ENCODE assay signal across 1 cellular context in genomic region chr3:72322264-72322976, GRCh38.
TF ChIP-seq lines count a peak whose summit lies in the region.

No MANE protein-coding gene starts in this region.

TF ChIP-seq in K562, 482 proteins besides CTCF, POLR2A, EP300 and RAD21 (continued from another document and continues in another):
- TF ChIP-seq NELFE (IDR thresholded peaks at IDR 0.05; ENCODE audit: insufficient read depth, insufficient read length) (no peak), ZNF764 (CRISPR knock-in tag; IDR thresholded peaks at IDR 0.05; ENCODE audit: low read depth) (no peak), NFRKB (IDR thresholded peaks at IDR 0.05; ENCODE audit: low read depth) (peak; percentile 91), ZNF511 (CRISPR knock-in tag; IDR thresholded peaks at IDR 0.05) (peak; percentile 53; the same call in 1 of the 2 replicates), ZNF224 (CRISPR knock-in tag; IDR thresholded peaks at IDR 0.05) (no peak), ESRRA (IDR thresholded peaks at IDR 0.05; ENCODE audit: borderline replicate concordance, low read depth) (peak; percentile 71; the same call in 1 of the 2 replicates), IRF2 (CRISPR knock-in tag; IDR thresholded peaks at IDR 0.05) (no peak), ZNF655 (CRISPR knock-in tag; IDR thresholded peaks at IDR 0.05) (no peak), HES1 (IDR thresholded peaks at IDR 0.05; ENCODE audit: low read depth) (no peak), SRF (CRISPR knock-in tag; IDR thresholded peaks at IDR 0.05) (no peak), GTF2E2 (tag; IDR thresholded peaks at IDR 0.05) (no peak), RBM15 (IDR thresholded peaks at IDR 0.05; ENCODE audit: insufficient read depth, low read length) (no peak), ZNF280A (IDR thresholded peaks at IDR 0.05; ENCODE audit: low read depth, partially characterized antibody) (no peak), KDM1A (IDR thresholded peaks at IDR 0.05) (no peak), SRSF9 (IDR thresholded peaks at IDR 0.05; ENCODE audit: borderline replicate concordance, low read depth, low read length) (no peak), ZFPM2 (CRISPR knock-in tag; IDR thresholded peaks at IDR 0.05) (no peak), U2AF2 (optimal IDR thresholded peaks at IDR 0.05; ENCODE audit: low read depth, low read length) (no peak), ZBTB12 (CRISPR knock-in tag; IDR thresholded peaks at IDR 0.05) (no peak), ZNF668 (CRISPR knock-in tag; IDR thresholded peaks at IDR 0.05) (peak; percentile 86; the same call in 1 of the 2 replicates), POLR2AphosphoS5 (IDR thresholded peaks at IDR 0.05; ENCODE audit: control insufficient read depth, insufficient read depth, low read depth, low read length) (no peak), CGGBP1 (CRISPR knock-in tag; IDR thresholded peaks at IDR 0.05) (no peak), MLX (CRISPR knock-in tag; conservative IDR thresholded peaks at IDR 0.05) (no peak), SMAD4 (CRISPR knock-in tag; conservative IDR thresholded peaks at IDR 0.05) (peak; percentile 82), HCFC1 (IDR thresholded peaks at IDR 0.05; ENCODE audit: low read depth, low read length) (no peak), RNF219 (CRISPR knock-in tag; IDR thresholded peaks at IDR 0.05) (no peak), PTTG1 (tag; IDR thresholded peaks at IDR 0.05; ENCODE audit: low read depth) (peak; percentile 59), HNRNPUL1 (IDR thresholded peaks at IDR 0.05; ENCODE audit: low read length) (no peak), BCL6 (CRISPR knock-in tag; IDR thresholded peaks at IDR 0.05) (no peak), THRAP3 (IDR thresholded peaks at IDR 0.05; ENCODE audit: borderline replicate concordance) (no peak), SRSF7 (optimal IDR thresholded peaks at IDR 0.05; ENCODE audit: low read depth, low read length) (no peak), HMGXB4 (CRISPR knock-in tag; IDR thresholded peaks at IDR 0.05) (no peak), MCM3 (IDR thresholded peaks at IDR 0.05) (no peak), TGIF2 (CRISPR knock-in tag; IDR thresholded peaks at IDR 0.05) (no peak), TRIM24 (IDR thresholded peaks at IDR 0.05) (peak; percentile 75 to 82; a peak in 3 of 4 replicates), CHD1 (IDR thresholded peaks at IDR 0.05; ENCODE audit: low read length) (no peak), RBBP5 (IDR thresholded peaks at IDR 0.05; ENCODE audit: borderline replicate concordance, insufficient read depth, low read length, poor library complexity, severe bottlenecking) (no peak), ZNF280B (CRISPR knock-in tag; IDR thresholded peaks at IDR 0.05) (0 out of 2 replicates have a peak, but pooled peaks have one; percentile 10), ZNF395 (CRISPR knock-in tag; IDR thresholded peaks at IDR 0.05) (peak; percentile 95; the same call in 1 of the 2 replicates), CSDE1 (IDR thresholded peaks at IDR 0.05) (no peak), NCOA2 (IDR thresholded peaks at IDR 0.05; ENCODE audit: partially characterized antibody in 2 of 2) (no peak), RUNX1 (IDR thresholded peaks at IDR 0.05; ENCODE audit: low read depth) (no peak), NCOA1 (IDR thresholded peaks at IDR 0.05; ENCODE audit: low read depth) (no peak), E2F3 (CRISPR knock-in tag; IDR thresholded peaks at IDR 0.05) (no peak), ID3 (CRISPR knock-in tag; IDR thresholded peaks at IDR 0.05) (0 out of 2 replicates have a peak, but pooled peaks have one; percentile 29), ID3 (tag; IDR thresholded peaks at IDR 0.05) (peak; percentile 90), ZNF561 (CRISPR knock-in tag; conservative IDR thresholded peaks at IDR 0.05) (no peak), KHSRP (IDR thresholded peaks at IDR 0.05) (no peak), FOXK2 (conservative IDR thresholded peaks at IDR 0.05 in 1 of 2, IDR thresholded peaks at IDR 0.05 in 1 of 2; ENCODE audit: low read depth in 2 of 2) (no peak), HNRNPH1 (optimal IDR thresholded peaks at IDR 0.05; ENCODE audit: low read depth, low read length) (no peak), PATZ1 (CRISPR knock-in tag; IDR thresholded peaks at IDR 0.05; ENCODE audit: borderline replicate concordance) (no peak), POLR3G (IDR thresholded peaks at IDR 0.05; ENCODE audit: extremely low read depth, insufficient read length, insufficient replicate concordance) (no peak)
